16 cellular contexts compared by ENCODE assay signal in the genomic region with DNA sequence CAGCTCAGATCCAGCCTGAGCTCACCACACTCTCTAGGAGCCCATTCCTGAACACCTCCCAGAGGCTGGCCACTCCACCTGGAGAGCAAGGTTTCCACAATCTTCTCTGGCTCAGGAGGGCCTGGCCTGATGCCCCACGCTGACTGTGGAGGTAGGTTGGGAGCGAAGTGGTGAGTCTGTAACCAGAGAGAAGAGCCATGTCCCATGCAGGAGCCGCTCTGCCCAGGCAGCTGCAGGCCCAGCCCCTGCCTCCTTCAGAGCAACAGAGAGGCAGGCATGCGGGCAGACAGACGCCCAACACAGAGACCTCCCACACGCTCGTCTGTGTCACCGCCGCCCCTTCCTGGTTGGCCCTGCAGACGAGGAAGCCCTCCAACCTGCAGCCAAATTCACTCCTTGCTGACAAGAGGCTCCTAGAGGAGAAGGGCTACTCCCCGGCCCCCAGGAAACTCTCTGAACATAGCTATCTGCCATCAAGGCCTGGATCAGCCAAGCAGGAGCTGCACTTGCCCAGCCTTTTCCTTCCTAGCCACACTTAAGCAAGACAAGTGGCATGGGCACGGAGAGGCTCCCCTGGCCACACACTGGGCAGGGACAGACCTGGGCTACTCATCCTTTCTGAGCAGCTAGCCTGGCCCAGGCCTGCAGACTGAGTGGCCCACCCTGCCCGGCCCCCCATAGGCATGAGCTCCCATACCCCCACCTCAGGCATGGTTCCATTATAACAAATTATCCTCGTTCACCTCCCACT.
DNase-seq lines count a peak whose midpoint lies in the region; ATAC-seq and TF ChIP-seq lines count a peak whose summit lies in the region.
"Had no signal": no experiment of that assay in that cellular context is flagged by ENCODE, and none has a peak within 500 bp of the region (broad histone marks: within the 10 kb centered on the region; RNA-seq: fewer than 3 reads in every experiment).

No MANE protein-coding gene starts in this region.

- peaks cover 23% of the 10 kb centered on the region for H3K27me3 Mint-ChIP-seq in nephron progenitor cell (ENCODE audit: low read depth, poor library complexity)

- TF ChIP-seq CTCF in Peyer's patch (IDR thresholded peaks at IDR 0.05) (no peak), stomach (IDR thresholded peaks at IDR 0.05) (no peak), nephron progenitor cell (IDR thresholded peaks at IDR 0.05) (no peak)

- H3K4me1 ChIP-seq in Peyer's patch: no peaks in the 10 kb centered on the region
- peaks cover 10 to 20% (median 14%) of the 10 kb centered on the region in 4 donors for H3K4me1 ChIP-seq in stomach
- H3K4me1 ChIP-seq: prostate gland had no signal

- 62 to 70% (median 69%) methylated on average over 13 to 14 of the region's 14 CpGs for WGBS in stomach, 5 donors

- no peak overlapping the region for H3K4me3 Mint-ChIP-seq in nephron progenitor cell
- H3K4me3 Mint-ChIP-seq: activated CD4-positive, alpha-beta T cell treated with anti-CD3 and anti-CD28 coated beads, Interleukin-2, amount 10 ng/mL, durations not matched to agents 7 days and 5 days; activated naive CD4-positive, alpha-beta T cell treated with anti-CD3 and anti-CD28 coated beads, Interleukin-2, amount 50 U/mL, for 24 hours had no signal

- TF ChIP-seq POLR2A in Peyer's patch (IDR thresholded peaks at IDR 0.05) (no peak), stomach (IDR thresholded peaks at IDR 0.05) (no peak)

- intact Hi-C loops in stomach (cut with DNase I; ENCODE audit: low total_unique reads): no loop called here

- no peak for TF ChIP-seq EP300 in stomach (IDR thresholded peaks at IDR 0.05)

- H3K27ac ChIP-seq in Peyer's patch: no peak overlapping the region
- H3K27ac ChIP-seq in stomach: no peak overlapping the region
- H3K27ac ChIP-seq: prostate gland had no signal

- no peak for ATAC-seq in GM21576 (IDR thresholded peaks at IDR 0.05; ENCODE audit: unreplicated experiment)
- no peak for ATAC-seq in GM19324 (IDR thresholded peaks at IDR 0.05; ENCODE audit: low FRiP score, unreplicated experiment)
- ATAC-seq: naive thymus-derived CD4-positive, alpha-beta T cell had no signal

- DNase-seq in ELF-1 (ENCODE audit: low read depth, low spot score) (peak; percentile 45), Peyer's patch (peak in 2 of 3 donors; percentile 9 to 37), left kidney (ENCODE audit: low read depth, low spot score) (peak; percentile 16), stomach (peak; percentile 17), nephron progenitor cell (no peak)
- DNase-seq: activated CD4-positive, alpha-beta T cell treated with anti-CD3 and anti-CD28 coated beads, Interleukin-2, amount 10 ng/mL, durations not matched to agents 7 days and 5 days; activated T-cell treated with anti-CD3 and anti-CD28 coated beads, Interleukin-2, amount 50 U/mL, for 1 hour; KG1; mesenchymal stem cell; NCI-H2081 treated with DMSO at 0.1 percent for 48 hours; stimulated activated CD4-positive, alpha-beta T cell treated with anti-CD3 and anti-CD28 coated beads, Interleukin-4, amount 100 ng/mL, for 4 hours had no signal

- no peak overlapping the region for H3K27ac Mint-ChIP-seq in nephron progenitor cell
- H3K27ac Mint-ChIP-seq: activated CD4-positive, alpha-beta T cell treated with anti-CD3 and anti-CD28 coated beads, Interleukin-2, amount 10 ng/mL, durations not matched to agents 7 days and 5 days; activated naive CD4-positive, alpha-beta T cell treated with anti-CD3 and anti-CD28 coated beads, Interleukin-2, amount 50 U/mL, for 24 hours; naive thymus-derived CD4-positive, alpha-beta T cell had no signal

- H3K36me3 ChIP-seq in Peyer's patch (no peaks in the 10 kb centered on the region), stomach (no peaks in the 10 kb centered on the region)
- H3K36me3 ChIP-seq: prostate gland had no signal

- no peaks in the 10 kb centered on the region for H3K9me3 ChIP-seq in Peyer's patch
- H3K9me3 ChIP-seq in stomach: no peaks in the 10 kb centered on the region
- H3K9me3 ChIP-seq: prostate gland had no signal

- H3K27me3 ChIP-seq in Peyer's patch (no peaks in the 10 kb centered on the region), stomach (peaks cover 0 to 61% (median 10%) of the 10 kb centered on the region in 3 donors)

- H3K4me3 ChIP-seq in Peyer's patch: no peak overlapping the region
- no peak overlapping the region for H3K4me3 ChIP-seq in stomach
- H3K4me3 ChIP-seq: prostate gland had no signal

- H3K36me3 Mint-ChIP-seq in nephron progenitor cell (ENCODE audit: low read depth): no peaks in the 10 kb centered on the region
- H3K36me3 Mint-ChIP-seq: activated naive CD4-positive, alpha-beta T cell treated with anti-CD3 and anti-CD28 coated beads, Interleukin-2, amount 50 U/mL, for 24 hours; naive thymus-derived CD4-positive, alpha-beta T cell had no signal

- H3K4me1 Mint-ChIP-seq in nephron progenitor cell: peaks cover 23% of the 10 kb centered on the region
- H3K4me1 Mint-ChIP-seq: activated CD4-positive, alpha-beta T cell treated with anti-CD3 and anti-CD28 coated beads, Interleukin-2, amount 10 ng/mL, durations not matched to agents 7 days and 5 days; activated naive CD4-positive, alpha-beta T cell treated with anti-CD3 and anti-CD28 coated beads, Interleukin-2, amount 50 U/mL, for 24 hours had no signal

- H3K9me3 Mint-ChIP-seq in nephron progenitor cell: no peaks in the 10 kb centered on the region
- H3K9me3 Mint-ChIP-seq: activated CD4-positive, alpha-beta T cell treated with anti-CD3 and anti-CD28 coated beads, Interleukin-2, amount 10 ng/mL, durations not matched to agents 7 days and 5 days; activated naive CD4-positive, alpha-beta T cell treated with anti-CD3 and anti-CD28 coated beads, Interleukin-2, amount 50 U/mL, for 24 hours had no signal
